In the genomic region with DNA sequence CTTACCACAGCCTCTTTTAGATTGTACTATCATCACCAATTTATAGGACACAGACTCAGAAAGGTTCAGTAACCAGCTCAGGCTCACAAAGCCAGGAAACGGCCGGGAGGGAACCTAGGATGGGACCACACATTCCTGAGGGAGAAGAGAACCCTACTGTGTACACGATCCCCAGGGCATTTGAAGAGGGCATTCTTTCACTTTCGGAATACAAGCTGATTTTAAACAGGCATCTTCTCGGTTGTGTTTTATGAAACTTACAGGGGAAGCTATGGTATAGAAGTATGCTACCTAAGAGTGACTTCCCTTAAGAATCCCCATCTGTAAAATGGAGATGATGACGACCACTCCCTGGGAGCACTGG, we compare ENCODE assay signal across 12 cellular contexts. TPM values are rescaled to one million over a fixed set of nuclear protein-coding genes. Genes with fewer than 3 reads are reported as not detected.
DNase-seq lines count a peak whose midpoint lies in the region; ATAC-seq, FAIRE-seq and TF ChIP-seq lines count a peak whose summit lies in the region.
"Had no signal": no experiment of that assay in that cellular context is flagged by ENCODE, and none has a peak within 500 bp of the region (broad histone marks: within the 10 kb centered on the region; RNA-seq: fewer than 3 reads in every experiment).

No MANE protein-coding gene starts in this region.

- FAIRE-seq in GM18507 (lab: Jason Lieb, UNC): peak; percentile 48
- FAIRE-seq: RCC 7860 had no signal

- TF ChIP-seq CTCF in left lung (IDR thresholded peaks at IDR 0.05) (no peak), stomach (IDR thresholded peaks at IDR 0.05) (no peak), HFFc6 (IDR thresholded peaks at IDR 0.05) (no peak)

- H3K9me3 Mint-ChIP-seq in HFFc6: no peaks in the 10 kb centered on the region

- H3K4me3 ChIP-seq in left lung (no peak overlapping the region), stomach (no peak overlapping the region)
- H3K4me3 ChIP-seq: mucosa of descending colon had no signal

- peaks cover 10% of the 10 kb centered on the region for H3K4me1 Mint-ChIP-seq in HFFc6 (ENCODE audit: low read depth)

- H3K9me3 ChIP-seq in left lung: no peaks in the 10 kb centered on the region
- H3K9me3 ChIP-seq in stomach: no peaks in the 10 kb centered on the region
- H3K9me3 ChIP-seq: mucosa of descending colon had no signal

- TF ChIP-seq POLR2A in stomach (IDR thresholded peaks at IDR 0.05): no peak

- WGBS in stomach, 5 donors: 69 to 79% (median 75%) methylated on average over 6 of the region's 6 CpGs

- no peaks in the 10 kb centered on the region for H3K36me3 Mint-ChIP-seq in HFFc6 (ENCODE audit: low read depth)

- no peak for TF ChIP-seq EP300 in stomach (IDR thresholded peaks at IDR 0.05)

- H3K27me3 Mint-ChIP-seq in HFFc6 (ENCODE audit: insufficient read depth): no peaks in the 10 kb centered on the region

- no peak overlapping the region for H3K27ac Mint-ChIP-seq in HFFc6

- DNase-seq in GM18507 (ENCODE audit: extremely low spot score, insufficient read length, low read depth) (no peak), left lung (no peak), NCI-H774 (lab: John Stamatoyannopoulos, UW) (no peak), stomach (no peak), NCI-H2196 (lab: John Stamatoyannopoulos, UW; ENCODE audit: unreplicated experiment) (no peak), HFFc6 (no peak)
- DNase-seq: activated gamma-delta T cell treated with Interleukin-2 at 50 U/mL for 16 hours, GDM1, mucosa of descending colon had no signal

- no peaks in the 10 kb centered on the region for H3K27me3 ChIP-seq in left lung
- H3K27me3 ChIP-seq in stomach: no peaks in the 10 kb centered on the region

- H3K4me1 ChIP-seq in left lung: peaks cover 29 to 84% of the 10 kb centered on the region in 2 donors
- H3K4me1 ChIP-seq in stomach: peaks cover 27 to 67% (median 45%) of the 10 kb centered on the region in 4 donors

- H3K27ac ChIP-seq in left lung (peak overlapping the region; percentile 66 to 83), stomach (peak overlapping the region in 2 of 5 donors; percentile 8 to 44)

- H3K4me3 Mint-ChIP-seq in HFFc6: no peak overlapping the region

- H3K36me3 ChIP-seq in left lung: no peaks in the 10 kb centered on the region
- H3K36me3 ChIP-seq in stomach: no peaks in the 10 kb centered on the region

- ATAC-seq in GM21381 (IDR thresholded peaks at IDR 0.05; ENCODE audit: unreplicated experiment): peak; percentile 49
- peak; percentile 37 for ATAC-seq in HG03280 (IDR thresholded peaks at IDR 0.05; ENCODE audit: unreplicated experiment)
- ATAC-seq in left lung: no peak
- ATAC-seq: mucosa of descending colon had no signal

- intact Hi-C loops in left lung (cut with DNase I): no loop called here
- intact Hi-C loops in stomach (cut with DNase I; ENCODE audit: low total_unique reads): no loop called here

RNA-seq across cellular contexts. Expression of gene SMCO4, which starts 19.0 kb away (rescaled TPM):
- 10 to 100 TPM; 42.7 to 56.0 TPM for total RNA-seq in left lung
- total RNA-seq in stomach: 100 to 1,000 TPM in 1 of 5 donors, 10 to 100 TPM in 1, 1 to 10 TPM in 2, not detected in 1; 2.9 to 306 (median 13.3) TPM
- 10 to 100 TPM; 25.1 to 89.1 (median 61.9) TPM for polyA plus RNA-seq in stomach
- 10 to 100 TPM in 4 of 6 experiments, 1 to 10 TPM in 2; 8.6 to 13.1 (median 11.0) TPM for total RNA-seq in HFFc6 (2021; fragmentation: NEBNext Ultra II Directional; extraction: Animal tissue kit (Norgen Biotek cat#: 25700))
